ENCODE assay signal across 8 cellular contexts in the genomic region with DNA sequence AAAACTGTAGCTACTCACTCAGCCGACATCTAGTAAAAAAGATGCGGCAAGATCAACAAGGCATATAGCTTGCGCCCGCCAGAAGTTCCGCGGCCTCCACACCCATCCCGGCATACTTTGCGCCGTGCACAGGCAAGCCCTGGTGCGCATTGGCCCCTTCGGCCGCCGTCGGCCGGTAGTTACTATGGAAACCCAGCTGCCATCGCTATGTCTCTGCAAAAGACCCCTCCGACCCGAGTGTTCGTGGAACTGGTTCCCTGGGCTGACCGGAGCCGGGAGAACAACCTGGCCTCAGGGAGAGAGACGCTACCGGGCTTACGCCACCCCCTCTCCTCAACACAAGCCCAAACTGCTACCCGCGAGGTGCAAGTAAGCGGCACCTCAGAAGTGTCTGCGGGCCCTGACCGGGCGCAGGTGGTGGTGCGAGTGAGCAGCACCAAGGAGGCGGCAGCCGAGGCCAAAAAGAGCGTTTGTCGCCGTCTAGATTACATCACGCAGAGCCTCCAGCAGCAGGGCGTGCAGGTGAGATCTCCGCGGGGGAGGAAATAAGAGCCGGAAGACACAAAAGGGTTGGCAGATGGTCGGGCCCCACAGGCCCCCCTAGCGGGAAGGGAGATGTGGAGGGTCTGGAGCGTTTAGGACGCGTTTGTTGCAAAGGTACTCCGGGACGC. TPM values are rescaled to one million over a fixed set of nuclear protein-coding genes. Genes with fewer than 3 reads are reported as not detected.
DNase-seq lines count a peak whose midpoint lies in the region; ATAC-seq, FAIRE-seq and TF ChIP-seq lines count a peak whose summit lies in the region.

A gene with protein sequence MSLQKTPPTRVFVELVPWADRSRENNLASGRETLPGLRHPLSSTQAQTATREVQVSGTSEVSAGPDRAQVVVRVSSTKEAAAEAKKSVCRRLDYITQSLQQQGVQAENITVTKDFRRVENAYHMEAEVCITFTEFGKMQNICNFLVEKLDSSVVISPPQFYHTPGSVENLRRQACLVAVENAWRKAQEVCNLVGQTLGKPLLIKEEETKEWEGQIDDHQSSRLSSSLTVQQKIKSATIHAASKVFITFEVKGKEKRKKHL (plus strand): TSS at position 182 of the 671 bp plus-strand sequence. CDS start 26 bp downstream, at position 208.

- H2AK5ac ChIP-seq in H1 (ENCODE audit: low read depth, low read length) (no peak within 1 kb of the TSS), mesendoderm (ENCODE audit: low read length) (no peak within 1 kb of the TSS)

- peak; percentile 58 to 86 (median 68) for DNase-seq in CD8-positive, alpha-beta T cell
- DNase-seq in NCI-H82 treated with DMSO at 0.1 percent for 48 hours (lab: John Stamatoyannopoulos, UW; ENCODE audit: unreplicated experiment) (peak; percentile 62), H1 (ENCODE audit: low read depth in 1 of 2, low spot score in 2 of 2) (peak; percentile 76 to 85), mesendoderm (peak; percentile 94)
- DNase-seq in activated CD8-positive, alpha-beta memory T cell treated with anti-CD3 and anti-CD28 coated beads for 1 hour (ENCODE audit: extremely low read depth in 1 of 2, low read depth in 1 of 2) = peak; percentile 14 to 59
- DNase-seq in stimulated activated CD8-positive, alpha-beta memory T cell treated with anti-CD3 and anti-CD28 coated beads, Interleukin-12 subunit alpha, Interleukin-12 subunit beta, amount 100 ng/mL, for 4 hours (ENCODE audit: low read depth) = peak; percentile 50

- H4K20me1 ChIP-seq in H1 (replicated peaks in 1 of 2; ENCODE audit: control insufficient read depth in 1 of 2, insufficient read depth in 2 of 2, low read length in 2 of 2) = no peaks in the 10 kb centered on the region

- no peaks in the 10 kb centered on the region for H3K36me3 ChIP-seq in CD8-positive, alpha-beta T cell (ENCODE audit: insufficient read depth, low read length)
- no peaks in the 10 kb centered on the region; a peak in 1 of 8 replicates for H3K36me3 ChIP-seq in H1 (ENCODE audit: control insufficient read depth in 2 of 4, insufficient read depth in 4 of 4, low read length in 3 of 4)
- no peaks in the 10 kb centered on the region for H3K36me3 ChIP-seq in mesendoderm (ENCODE audit: control insufficient read depth, insufficient read depth, low read length)

- H3K27me3 Mint-ChIP-seq in CD8-positive, alpha-beta T cell (ENCODE audit: low read depth) = no peaks in the 10 kb centered on the region

- H2BK20ac ChIP-seq in H1 (ENCODE audit: low read length) = 0 out of 2 replicates have a peak within 1 kb of the TSS, but pooled peaks have one; percentile 88

- peak within 1 kb of the TSS; percentile 88 for H3K4me3 ChIP-seq in CD8-positive, alpha-beta T cell (ENCODE audit: low read depth, low read length)
- H3K4me3 ChIP-seq in H1 (ENCODE audit: extremely low read depth in 1 of 4, insufficient read depth in 2 of 4, low read depth in 3 of 4, low read length in 4 of 4) = peak within 1 kb of the TSS; percentile 43 to 94 (median 86)
- peak within 1 kb of the TSS; percentile 90 for H3K4me3 ChIP-seq in mesendoderm (ENCODE audit: low read length)

- intact Hi-C loops in CD8-positive, alpha-beta T cell (cut with DNase I, micrococcal nuclease) = loop anchor here (1.0 to 10.0 kb wide), 9 partner anchors 211 to 1240 kb away; partner anchors contain the start of genes HMGN3 (in 2 of the 2), BCKDHB (in 1 of the 2), LCA5 (in 1 of the 2) and PHIP (in 1 of the 2)

- no peaks in the 10 kb centered on the region for H3K79me1 ChIP-seq in H1 (ENCODE audit: low read depth, low read length)
- no peaks in the 10 kb centered on the region for H3K79me1 ChIP-seq in mesendoderm (ENCODE audit: low read length)

- no peak for FAIRE-seq in H1 (lab: Jason Lieb, UNC)

- peak within 1 kb of the TSS; percentile 92 for H2AFZ ChIP-seq in H1 (ENCODE audit: low read length)

- peak; percentile 78 to 83 for TF ChIP-seq POLR2A in H1 (IDR thresholded peaks at IDR 0.05; ENCODE audit: control extremely low read depth in 1 of 2, low read depth in 2 of 2, low read length in 2 of 2)

- H2BK12ac ChIP-seq in H1 (ENCODE audit: low read depth, low read length) = peak within 1 kb of the TSS; percentile 95

- H3K4me3 Mint-ChIP-seq in CD8-positive, alpha-beta T cell = peak within 1 kb of the TSS; percentile 96

- CTCF ChIA-PET in CD8-positive, alpha-beta T cell (lab: Charles Lee) = interaction anchor here (0.6 to 1.3 kb wide), 3 partner anchors 10 to 1082 kb away, joined by 3 read pairs; no protein-coding TSS in a partner anchor
- CTCF ChIA-PET in H1 (lab: Charles Lee; ENCODE audit: partially characterized antibody) = no interaction called here

- H2BK15ac ChIP-seq in H1 (ENCODE audit: low read length) = 0 out of 2 replicates have a peak within 1 kb of the TSS, but pooled peaks have one; percentile 67
- H2BK15ac ChIP-seq in mesendoderm (replicated peaks; ENCODE audit: low read depth) = no peak within 1 kb of the TSS

- ATAC-seq in CD8-positive, alpha-beta T cell = peak; percentile 91
- ATAC-seq in GM19397 (IDR thresholded peaks at IDR 0.05; ENCODE audit: unreplicated experiment) (peak; percentile 98), HG03565 (IDR thresholded peaks at IDR 0.05; ENCODE audit: unreplicated experiment) (peak; percentile 93)

- peak within 1 kb of the TSS; percentile 70 to 87 (median 84) for H3K9ac ChIP-seq in H1 (replicated peaks in 1 of 4; ENCODE audit: extremely low read depth in 1 of 4, low read depth in 3 of 4, low read length in 3 of 4)
- peak within 1 kb of the TSS; percentile 79 for H3K9ac ChIP-seq in mesendoderm (ENCODE audit: low read length)

- H3K36me3 Mint-ChIP-seq in CD8-positive, alpha-beta T cell = peaks cover 19% of the 10 kb centered on the region

- H4K91ac ChIP-seq in H1 (replicated peaks; ENCODE audit: insufficient read length, low read length) = peak within 1 kb of the TSS; percentile 57

- H2BK5ac ChIP-seq in H1 (ENCODE audit: low read depth, low read length) (peak within 1 kb of the TSS; percentile 62), mesendoderm (ENCODE audit: low read length) (no peak within 1 kb of the TSS)

- H4K8ac ChIP-seq in H1 (ENCODE audit: extremely low read depth, insufficient read depth, low read length) (peak within 1 kb of the TSS; percentile 91; the same call in 1 of the 2 replicates), mesendoderm (ENCODE audit: low read depth, low read length) (no peak within 1 kb of the TSS)

- TF ChIP-seq CTCF in CD8-positive, alpha-beta T cell (IDR thresholded peaks at IDR 0.05) = no peak
- TF ChIP-seq CTCF in H1 (IDR thresholded peaks at IDR 0.05; ENCODE audit: control extremely low read depth in 1 of 3, insufficient read depth in 1 of 3, low read depth in 1 of 3, low read length in 3 of 3) = no peak

- TF ChIP-seq EP300 in H1 (IDR thresholded peaks at IDR 0.05; ENCODE audit: borderline replicate concordance in 1 of 2, low read depth in 2 of 2, low read length in 2 of 2) = peak in 1 of 2 experiments; percentile 79; a peak in 1 of 3 replicates

- H4K5ac ChIP-seq in H1 (ENCODE audit: insufficient read length, low read depth, low read length) = peak within 1 kb of the TSS; percentile 81
- no peak within 1 kb of the TSS for H4K5ac ChIP-seq in mesendoderm (ENCODE audit: low read length)

- H3K4me1 Mint-ChIP-seq in CD8-positive, alpha-beta T cell (ENCODE audit: low read depth) = peaks cover 27% of the 10 kb centered on the region

- H3K14ac ChIP-seq in H1 (ENCODE audit: insufficient read length) = no peak within 1 kb of the TSS

- 3% methylated on average over 43 of the region's 48 CpGs; no CpG with 5 or more reads in 1 of the 2 experiments for WGBS in H1 (ENCODE audit: extremely low coverage in 1 of 2, insufficient coverage in 1 of 2, insufficient read length in 1 of 2, insufficient replicate concordance in 2 of 2, low coverage in 1 of 2, low lambda C conversion rate in 2 of 2, missing lambda C conversion rate in 1 of 2), 2 experiments
- no CpG with 5 or more reads among the region's 48 CpGs for WGBS in mesendoderm (ENCODE audit: extremely low coverage, insufficient coverage, low lambda C conversion rate)

- TF ChIP-seq RAD21 in H1 (IDR thresholded peaks at IDR 0.05 in 1 of 2, conservative IDR thresholded peaks at IDR 0.05 in 1 of 2; ENCODE audit: low read depth in 2 of 2, low read length in 2 of 2) = 0 out of 4 replicates have a peak, but pooled peaks have one; percentile 3 to 12

- no peaks in the 10 kb centered on the region for H3K9me3 ChIP-seq in CD8-positive, alpha-beta T cell (ENCODE audit: low read length)
- no peaks in the 10 kb centered on the region for H3K9me3 ChIP-seq in H1 (ENCODE audit: insufficient read depth in 2 of 2, low read depth in 1 of 2, low read length in 1 of 2)

- H3K27me3 ChIP-seq in CD8-positive, alpha-beta T cell (ENCODE audit: insufficient read depth, low read length) = no peaks in the 10 kb centered on the region
- H3K27me3 ChIP-seq in H1 (replicated peaks in 1 of 4; ENCODE audit: control insufficient read depth in 3 of 4, extremely low read depth in 1 of 4, insufficient read depth in 3 of 4, low read length in 3 of 4) (no peaks in the 10 kb centered on the region), mesendoderm (ENCODE audit: insufficient read depth, low read length, poor library complexity) (no peaks in the 10 kb centered on the region)

- H3K27ac ChIP-seq in CD8-positive, alpha-beta T cell (ENCODE audit: low read depth, low read length) = peak within 1 kb of the TSS; percentile 88
- H3K27ac ChIP-seq in H1 (ENCODE audit: low read depth, low read length) = peak within 1 kb of the TSS; percentile 82
- H3K27ac ChIP-seq in mesendoderm (ENCODE audit: low read depth, low read length) = peak within 1 kb of the TSS; percentile 39

- POLR2A ChIA-PET in CD8-positive, alpha-beta T cell (lab: Charles Lee) = interaction anchor here (1.0 kb wide), 1 partner anchor 209 kb away, joined by 4 read pairs; no protein-coding TSS in a partner anchor
- POLR2A ChIA-PET in H1 (lab: Charles Lee; ENCODE audit: partially characterized antibody) = interaction anchor here (1.0 to 1.1 kb wide), 4 partner anchors 17 to 669 kb away, joined by 3 read pairs; partner anchors contain the start of gene LCA5

- peaks cover 10% of the 10 kb centered on the region for H3K4me1 ChIP-seq in CD8-positive, alpha-beta T cell (ENCODE audit: insufficient read depth, low read length)
- H3K4me1 ChIP-seq in H1 (replicated peaks in 1 of 4; ENCODE audit: control insufficient read depth in 3 of 4, insufficient read depth in 4 of 4, low read length in 3 of 4) (no peaks in the 10 kb centered on the region), mesendoderm (ENCODE audit: control insufficient read depth, low read depth, low read length) (no peaks in the 10 kb centered on the region)

- no peaks in the 10 kb centered on the region for H3K9me3 Mint-ChIP-seq in CD8-positive, alpha-beta T cell

- peak within 1 kb of the TSS; percentile 85; the same call in 1 of the 2 replicates for H3K18ac ChIP-seq in H1 (ENCODE audit: extremely low read depth, low read length)
- peak within 1 kb of the TSS; percentile 6 for H3K18ac ChIP-seq in mesendoderm (ENCODE audit: low read length)

- H3K4me2 ChIP-seq in H1 (ENCODE audit: insufficient read depth in 1 of 2, low read depth in 2 of 2, low read length in 2 of 2) (peak within 1 kb of the TSS; percentile 67 to 78), mesendoderm (ENCODE audit: low read length) (peak within 1 kb of the TSS; percentile 68)

- peaks cover 3% of the 10 kb centered on the region; the same call in 1 of the 2 replicates for H3K23me2 ChIP-seq in H1 (ENCODE audit: low read depth, low read length)

- H2BK120ac ChIP-seq in H1 (replicated peaks; ENCODE audit: low read depth, low read length) (no peak within 1 kb of the TSS), mesendoderm (ENCODE audit: low read depth, low read length) (no peak within 1 kb of the TSS)

- H3K23ac ChIP-seq in H1 (ENCODE audit: insufficient read length) (no peak within 1 kb of the TSS), mesendoderm (ENCODE audit: low read length) (no peak within 1 kb of the TSS)

- peaks cover 0 to 6% of the 10 kb centered on the region in 2 experiments; a peak in 2 of 4 replicates for H3K79me2 ChIP-seq in H1 (ENCODE audit: control insufficient read depth in 1 of 2, insufficient read depth in 2 of 2, low read length in 2 of 2)
- no peaks in the 10 kb centered on the region for H3K79me2 ChIP-seq in mesendoderm (ENCODE audit: control insufficient read depth, insufficient read depth, low read length)

- no peak within 1 kb of the TSS for H3K4ac ChIP-seq in H1 (replicated peaks; ENCODE audit: insufficient read length, low read depth, low read length)
- no peak within 1 kb of the TSS for H3K4ac ChIP-seq in mesendoderm (ENCODE audit: low read depth, low read length)

- H3K27ac Mint-ChIP-seq in CD8-positive, alpha-beta T cell = peak within 1 kb of the TSS; percentile 95

- H3K56ac ChIP-seq in H1 (replicated peaks; ENCODE audit: insufficient read length, low read depth, low read length) = no peak within 1 kb of the TSS
- peak within 1 kb of the TSS; percentile 91 for H3K56ac ChIP-seq in mesendoderm (ENCODE audit: low read length)

RNA-seq across cellular contexts. Expression of the gene that starts here (rescaled TPM):
- 1 to 10 TPM; 1.0 to 1.3 TPM for total RNA-seq in CD8-positive, alpha-beta T cell
- 4.7 and 5.4 TPM in 2 replicates for total RNA-seq in H1 (2021; fragmentation: NEBNext Ultra II Directional; extraction: Animal tissue kit (Norgen Biotek cat#: 25700))
- 2.7 and 3.7 TPM in 2 replicates for polyA plus RNA-seq in H1 (2011; rRNA removed)
- polyA plus RNA-seq in H1 (2011; cell fraction: cytosol; rRNA removed) = 3.9 TPM
- 5.6 TPM for polyA plus RNA-seq in H1 (2011; cell fraction: nucleus; rRNA removed)
- polyA plus RNA-seq in H1 (2012, experiment 1 of 2) = 2.8 to 4.3 TPM (median 3.4 TPM) in 4 replicates
- polyA plus RNA-seq in H1 (2012, experiment 2 of 2) = 1.4 TPM
- polyA plus RNA-seq in H1 (2013, experiment 1 of 2) = 5.9 TPM
- polyA plus RNA-seq in H1 (2013, experiment 2 of 2) = 5.0 TPM
- 7.9 and 11.8 TPM in 2 replicates for polyA minus RNA-seq in H1 (2011; rRNA and poly(A)+ RNA removed)
- 5.7 TPM for polyA minus RNA-seq in H1 (2011; cell fraction: cytosol; rRNA and poly(A)+ RNA removed)
- 30.7 TPM for polyA minus RNA-seq in H1 (2011; cell fraction: nucleus; rRNA and poly(A)+ RNA removed)
- polyA plus RNA-seq in mesendoderm (2013, experiment 1 of 2) = 3.7 TPM
- 3.8 TPM for polyA plus RNA-seq in mesendoderm (2013, experiment 2 of 2)

Comparison
In these comparisons a context has a peak if more than half of its experiments do, and no peak if none do; other contexts are left out.
1. Peak in every context shown above with its lines: DNase-seq, ATAC-seq, H3K4me3 ChIP-seq and H3K27ac ChIP-seq.
2. DNase-seq: peak in every context shown above with its lines; median percentile 94 in mesendoderm; 80 in H1; 68 in CD8-positive, alpha-beta T cell; 62 in NCI-H82 treated with DMSO at 0.1 percent for 48 hours; 50 in stimulated activated CD8-positive, alpha-beta memory T cell treated with anti-CD3 and anti-CD28 coated beads, Interleukin-12 subunit alpha, Interleukin-12 subunit beta, amount 100 ng/mL, for 4 hours; 36 in activated CD8-positive, alpha-beta memory T cell treated with anti-CD3 and anti-CD28 coated beads for 1 hour.